Comparison of ENCODE assay signal across 1 cellular context in the genomic region with DNA sequence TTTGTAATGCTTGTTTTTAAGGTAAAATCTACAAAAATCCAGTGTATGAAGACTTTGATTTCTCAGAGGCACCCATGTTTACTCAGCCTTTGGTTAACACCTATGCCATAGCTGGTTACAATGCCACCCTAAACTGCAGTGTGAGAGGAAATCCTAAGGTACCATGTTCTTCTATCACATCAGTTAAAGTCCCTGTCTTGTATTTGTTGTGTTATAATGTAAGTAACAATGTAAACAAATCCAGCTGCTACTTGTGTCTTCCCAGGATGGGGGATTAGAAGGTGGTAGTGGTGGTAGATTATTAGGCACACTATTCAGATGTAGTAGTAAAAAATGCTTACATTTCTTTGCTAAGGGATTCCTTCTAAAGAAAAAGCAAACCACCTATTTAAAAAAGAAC.
TF ChIP-seq lines count a peak whose summit lies in the region.

No MANE protein-coding gene starts in this region.

TF ChIP-seq in K562, 482 proteins besides CTCF, POLR2A, EP300 and RAD21 (continued from another document):
- TF ChIP-seq, protein P1, sequence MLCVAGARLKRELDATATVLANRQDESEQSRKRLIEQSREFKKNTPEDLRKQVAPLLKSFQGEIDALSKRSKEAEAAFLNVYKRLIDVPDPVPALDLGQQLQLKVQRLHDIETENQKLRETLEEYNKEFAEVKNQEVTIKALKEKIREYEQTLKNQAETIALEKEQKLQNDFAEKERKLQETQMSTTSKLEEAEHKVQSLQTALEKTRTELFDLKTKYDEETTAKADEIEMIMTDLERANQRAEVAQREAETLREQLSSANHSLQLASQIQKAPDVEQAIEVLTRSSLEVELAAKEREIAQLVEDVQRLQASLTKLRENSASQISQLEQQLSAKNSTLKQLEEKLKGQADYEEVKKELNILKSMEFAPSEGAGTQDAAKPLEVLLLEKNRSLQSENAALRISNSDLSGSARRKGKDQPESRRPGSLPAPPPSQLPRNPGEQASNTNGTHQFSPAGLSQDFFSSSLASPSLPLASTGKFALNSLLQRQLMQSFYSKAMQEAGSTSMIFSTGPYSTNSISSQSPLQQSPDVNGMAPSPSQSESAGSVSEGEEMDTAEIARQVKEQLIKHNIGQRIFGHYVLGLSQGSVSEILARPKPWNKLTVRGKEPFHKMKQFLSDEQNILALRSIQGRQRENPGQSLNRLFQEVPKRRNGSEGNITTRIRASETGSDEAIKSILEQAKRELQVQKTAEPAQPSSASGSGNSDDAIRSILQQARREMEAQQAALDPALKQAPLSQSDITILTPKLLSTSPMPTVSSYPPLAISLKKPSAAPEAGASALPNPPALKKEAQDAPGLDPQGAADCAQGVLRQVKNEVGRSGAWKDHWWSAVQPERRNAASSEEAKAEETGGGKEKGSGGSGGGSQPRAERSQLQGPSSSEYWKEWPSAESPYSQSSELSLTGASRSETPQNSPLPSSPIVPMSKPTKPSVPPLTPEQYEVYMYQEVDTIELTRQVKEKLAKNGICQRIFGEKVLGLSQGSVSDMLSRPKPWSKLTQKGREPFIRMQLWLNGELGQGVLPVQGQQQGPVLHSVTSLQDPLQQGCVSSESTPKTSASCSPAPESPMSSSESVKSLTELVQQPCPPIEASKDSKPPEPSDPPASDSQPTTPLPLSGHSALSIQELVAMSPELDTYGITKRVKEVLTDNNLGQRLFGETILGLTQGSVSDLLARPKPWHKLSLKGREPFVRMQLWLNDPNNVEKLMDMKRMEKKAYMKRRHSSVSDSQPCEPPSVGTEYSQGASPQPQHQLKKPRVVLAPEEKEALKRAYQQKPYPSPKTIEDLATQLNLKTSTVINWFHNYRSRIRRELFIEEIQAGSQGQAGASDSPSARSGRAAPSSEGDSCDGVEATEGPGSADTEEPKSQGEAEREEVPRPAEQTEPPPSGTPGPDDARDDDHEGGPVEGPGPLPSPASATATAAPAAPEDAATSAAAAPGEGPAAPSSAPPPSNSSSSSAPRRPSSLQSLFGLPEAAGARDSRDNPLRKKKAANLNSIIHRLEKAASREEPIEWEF (CRISPR knock-in tag; IDR thresholded peaks at IDR 0.05): no peak
- TF ChIP-seq SETDB1 (IDR thresholded peaks at IDR 0.05; ENCODE audit: low read length) (no peak), HDAC6 (IDR thresholded peaks at IDR 0.05; ENCODE audit: low read depth, low read length) (no peak), ARID1B (IDR thresholded peaks at IDR 0.05) (no peak), ZNF561 (CRISPR knock-in tag; conservative IDR thresholded peaks at IDR 0.05) (no peak), SMARCE1 (IDR thresholded peaks at IDR 0.05) (no peak)
- TF ChIP-seq, protein P2, sequence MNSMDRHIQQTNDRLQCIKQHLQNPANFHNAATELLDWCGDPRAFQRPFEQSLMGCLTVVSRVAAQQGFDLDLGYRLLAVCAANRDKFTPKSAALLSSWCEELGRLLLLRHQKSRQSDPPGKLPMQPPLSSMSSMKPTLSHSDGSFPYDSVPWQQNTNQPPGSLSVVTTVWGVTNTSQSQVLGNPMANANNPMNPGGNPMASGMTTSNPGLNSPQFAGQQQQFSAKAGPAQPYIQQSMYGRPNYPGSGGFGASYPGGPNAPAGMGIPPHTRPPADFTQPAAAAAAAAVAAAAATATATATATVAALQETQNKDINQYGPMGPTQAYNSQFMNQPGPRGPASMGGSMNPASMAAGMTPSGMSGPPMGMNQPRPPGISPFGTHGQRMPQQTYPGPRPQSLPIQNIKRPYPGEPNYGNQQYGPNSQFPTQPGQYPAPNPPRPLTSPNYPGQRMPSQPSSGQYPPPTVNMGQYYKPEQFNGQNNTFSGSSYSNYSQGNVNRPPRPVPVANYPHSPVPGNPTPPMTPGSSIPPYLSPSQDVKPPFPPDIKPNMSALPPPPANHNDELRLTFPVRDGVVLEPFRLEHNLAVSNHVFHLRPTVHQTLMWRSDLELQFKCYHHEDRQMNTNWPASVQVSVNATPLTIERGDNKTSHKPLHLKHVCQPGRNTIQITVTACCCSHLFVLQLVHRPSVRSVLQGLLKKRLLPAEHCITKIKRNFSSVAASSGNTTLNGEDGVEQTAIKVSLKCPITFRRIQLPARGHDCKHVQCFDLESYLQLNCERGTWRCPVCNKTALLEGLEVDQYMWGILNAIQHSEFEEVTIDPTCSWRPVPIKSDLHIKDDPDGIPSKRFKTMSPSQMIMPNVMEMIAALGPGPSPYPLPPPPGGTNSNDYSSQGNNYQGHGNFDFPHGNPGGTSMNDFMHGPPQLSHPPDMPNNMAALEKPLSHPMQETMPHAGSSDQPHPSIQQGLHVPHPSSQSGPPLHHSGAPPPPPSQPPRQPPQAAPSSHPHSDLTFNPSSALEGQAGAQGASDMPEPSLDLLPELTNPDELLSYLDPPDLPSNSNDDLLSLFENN (IDR thresholded peaks at IDR 0.05; ENCODE audit: low read depth in 2 of 2, low read length in 2 of 2): peak in 1 of 2 experiments; percentile 69; a peak in 1 of 4 replicates
- TF ChIP-seq, protein P3, sequence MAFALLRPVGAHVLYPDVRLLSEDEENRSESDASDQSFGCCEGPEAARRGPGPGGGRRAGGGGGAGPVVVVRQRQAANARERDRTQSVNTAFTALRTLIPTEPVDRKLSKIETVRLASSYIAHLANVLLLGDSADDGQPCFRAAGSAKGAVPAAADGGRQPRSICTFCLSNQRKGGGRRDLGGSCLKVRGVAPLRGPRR (CRISPR knock-in tag; IDR thresholded peaks at IDR 0.05): no peak
- TF ChIP-seq, protein P4, sequence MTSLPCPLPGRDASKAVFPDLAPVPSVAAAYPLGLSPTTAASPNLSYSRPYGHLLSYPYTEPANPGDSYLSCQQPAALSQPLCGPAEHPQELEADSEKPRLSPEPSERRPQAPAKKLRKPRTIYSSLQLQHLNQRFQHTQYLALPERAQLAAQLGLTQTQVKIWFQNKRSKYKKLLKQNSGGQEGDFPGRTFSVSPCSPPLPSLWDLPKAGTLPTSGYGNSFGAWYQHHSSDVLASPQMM (CRISPR knock-in tag; IDR thresholded peaks at IDR 0.05): no peak
